Comparison of ENCODE assay signal across 8 cellular contexts in genomic region chr12:122871851-122872785, GRCh38. TPM values are rescaled to one million over a fixed set of nuclear protein-coding genes. Genes with fewer than 3 reads are reported as not detected.
DNase-seq lines count a peak whose midpoint lies in the region; ATAC-seq and TF ChIP-seq lines count a peak whose summit lies in the region.

No MANE protein-coding gene starts in this region.

- H3K36me3 Mint-ChIP-seq in MCF 10A (ENCODE audit: insufficient read depth, unreplicated experiment) = peaks cover 51% of the 10 kb centered on the region

- H3K27ac ChIP-seq in KMS-11 = no peak overlapping the region; the same call in 1 of the 2 replicates
- peak overlapping the region; percentile 96 for H3K27ac ChIP-seq in SK-N-MC
- H3K27ac ChIP-seq in smooth muscle cell (ENCODE audit: low read depth) = peak overlapping the region; percentile 92

- CTCF ChIA-PET in MCF 10A (lab: Yijun Ruan, JAX) = interaction anchor here (0.8 to 4.0 kb wide), 9 partner anchors 8 to 81 kb away, joined by 3 to 14 read pairs (median 5); no protein-coding TSS in a partner anchor

- H3F3A ChIP-seq in smooth muscle cell (ENCODE audit: low read depth) = peaks cover 6% of the 10 kb centered on the region

- no peaks in the 10 kb centered on the region for H3K27me3 Mint-ChIP-seq in MCF 10A (ENCODE audit: insufficient read depth, unreplicated experiment)

- H3K4me1 ChIP-seq in KMS-11 (ENCODE audit: low read depth, poor library complexity, severe bottlenecking) (peaks cover 53% of the 10 kb centered on the region), smooth muscle cell (ENCODE audit: low read depth) (peaks cover 36% of the 10 kb centered on the region)

- H3K27me3 ChIP-seq in KMS-11 (ENCODE audit: insufficient read depth, low read depth) (no peaks in the 10 kb centered on the region), smooth muscle cell (ENCODE audit: low read depth) (no peaks in the 10 kb centered on the region)

- POLR2A ChIA-PET in MCF 10A (lab: Yijun Ruan, JAX) = interaction anchor here (0.8 to 6.1 kb wide), 11 partner anchors 10 to 361 kb away, joined by 3 to 53 read pairs (median 8); partner anchors contain the start of genes HIP1R, MPHOSPH9 and MTRFR

- H3K9ac ChIP-seq in KMS-11 = no peak overlapping the region
- H3K9ac ChIP-seq in SK-N-MC (ENCODE audit: insufficient read length) = peak overlapping the region; percentile 85
- H3K9ac ChIP-seq in smooth muscle cell (ENCODE audit: low read depth) = peak overlapping the region; percentile 69

- H2AFZ ChIP-seq in KMS-11 (ENCODE audit: low read depth) (no peak overlapping the region), smooth muscle cell (ENCODE audit: low read depth) (no peak overlapping the region)

- peak overlapping the region; percentile 84 for H3K27ac Mint-ChIP-seq in MCF 10A (ENCODE audit: low read depth, unreplicated experiment)

- intact Hi-C loops in MCF 10A (cut with micrococcal nuclease) = no loop called here

- 29% methylated on average over 23 of the region's 23 CpGs for WGBS in smooth muscle cell (ENCODE audit: low lambda C conversion rate)

- H3K9me3 Mint-ChIP-seq in MCF 10A (ENCODE audit: unreplicated experiment) = no peaks in the 10 kb centered on the region

- H3K4me3 ChIP-seq in KMS-11 (IDR thresholded peaks at IDR 0.05; ENCODE audit: insufficient read depth, low read depth, low read length) = no peak overlapping the region
- peak overlapping the region; percentile 85 for H3K4me3 ChIP-seq in SK-N-MC
- H3K4me3 ChIP-seq in smooth muscle cell = peak overlapping the region; percentile 27

- no peaks in the 10 kb centered on the region for H3K36me3 ChIP-seq in KMS-11 (ENCODE audit: insufficient read depth)
- H3K36me3 ChIP-seq in SK-N-MC (ENCODE audit: insufficient read depth, low read length) = peaks cover 33% of the 10 kb centered on the region
- peaks cover 6% of the 10 kb centered on the region for H3K36me3 ChIP-seq in smooth muscle cell (ENCODE audit: low read depth)

- H3K4me3 Mint-ChIP-seq in MCF 10A (ENCODE audit: unreplicated experiment) = peak overlapping the region; percentile 54

- peak overlapping the region; percentile 21; the same call in 1 of the 2 replicates for H3K4me2 ChIP-seq in KMS-11
- peak overlapping the region; percentile 82 for H3K4me2 ChIP-seq in smooth muscle cell

- no peak for ATAC-seq in HG03378 (IDR thresholded peaks at IDR 0.05; ENCODE audit: unreplicated experiment)
- no peak for ATAC-seq in GM18870 (IDR thresholded peaks at IDR 0.05; ENCODE audit: unreplicated experiment)

- H3K4me1 Mint-ChIP-seq in MCF 10A (ENCODE audit: insufficient read depth, unreplicated experiment) = peaks cover 35% of the 10 kb centered on the region

- TF ChIP-seq CTCF in KMS-11 (conservative IDR thresholded peaks at IDR 0.05; ENCODE audit: low read depth, low read length) (no peak), MCF 10A (IDR thresholded peaks at IDR 0.05; ENCODE audit: unreplicated experiment) (no peak), smooth muscle cell (IDR thresholded peaks at IDR 0.05; ENCODE audit: borderline replicate concordance, insufficient read depth, poor library complexity, severe bottlenecking) (no peak)

- DNase-seq in DMS79 (lab: John Stamatoyannopoulos, UW) (peak; percentile 68), SK-N-MC (ENCODE audit: low read depth, low spot score) (peak; percentile 86), MCF 10A (ENCODE audit: unreplicated experiment) (no peak), iPS-NIHi11 (ENCODE audit: low spot score) (peak; percentile 86), smooth muscle cell (lab: John Stamatoyannopoulos, UW; ENCODE audit: unreplicated experiment) (no peak)

- peaks cover 52% of the 10 kb centered on the region for H3K79me2 ChIP-seq in KMS-11 (ENCODE audit: insufficient read depth, low read depth)
- H3K79me2 ChIP-seq in smooth muscle cell (ENCODE audit: low read depth) = peaks cover 68% of the 10 kb centered on the region

- BruUV-seq in MCF 10A (replicated peaks; lab: Mats Ljungman, UMichigan) = no TSS peak

- H3K9me3 ChIP-seq in SK-N-MC (ENCODE audit: low read depth, low read length) (no peaks in the 10 kb centered on the region), smooth muscle cell (replicated peaks; ENCODE audit: low read depth) (no peaks in the 10 kb centered on the region)

- H4K20me1 ChIP-seq in KMS-11 (ENCODE audit: insufficient read depth) = no peaks in the 10 kb centered on the region
- H4K20me1 ChIP-seq in smooth muscle cell (ENCODE audit: low read depth) = peaks cover 97% of the 10 kb centered on the region

RNA-seq across cellular contexts. Expression of gene VPS37B, which starts 23.8 kb away (rescaled TPM):
- total RNA-seq in MCF 10A (2022) (33.8 and 37.6 TPM in 2 replicates), smooth muscle cell (14.8 and 20.4 TPM in 2 replicates)
- polyA plus RNA-seq in smooth muscle cell = 25.3 and 37.9 TPM in 2 replicates

RNA-seq across cellular contexts. Expression of gene HIP1R, which starts 36.9 kb away (rescaled TPM):
- total RNA-seq in MCF 10A (2022) (41.6 and 44.6 TPM in 2 replicates), smooth muscle cell (7.4 and 27.8 TPM in 2 replicates)
- 6.0 and 13.7 TPM in 2 replicates for polyA plus RNA-seq in smooth muscle cell

Comparison
In these comparisons a context has a peak if more than half of its experiments do, and no peak if none do; other contexts are left out.
1. DNase-seq: peak in DMS79 (single experiment), SK-N-MC (single experiment) and iPS-NIHi11 (single experiment); none in MCF 10A (single experiment) and smooth muscle cell (single experiment).